In genomic region chr4:88422403-88422802, GRCh38 we compare ENCODE assay signal across 10 cellular contexts.
"Had no signal": no experiment of that assay in that cellular context is flagged by ENCODE, and none has a peak within 500 bp of the region (broad histone marks: within the 10 kb centered on the region; RNA-seq: fewer than 3 reads in every experiment).

No MANE protein-coding gene starts in this region.

- H3K4me1 Mint-ChIP-seq: GM23338 had no signal

- H2AFZ ChIP-seq: GM23338 had no signal

- H3K36me3 ChIP-seq: HAP-1 had no signal

- H3K4me1 ChIP-seq: HAP-1 had no signal

- H3K9me3 ChIP-seq: HAP-1 had no signal

- H3K4me3 Mint-ChIP-seq: GM23338, HFFc6 had no signal

- H3K27ac Mint-ChIP-seq: GM23338, HFFc6 had no signal

- ATAC-seq: GM23338, HCT116, HepG2 had no signal

- H3K27ac ChIP-seq: HL-60, KMS-11 had no signal

- DNase-seq: HFFc6, KBM-7 had no signal

- H3K4me3 ChIP-seq: GM23338, HAP-1 had no signal

- H3K4me2 ChIP-seq: GM23338, KMS-11 had no signal

- H3K9me3 Mint-ChIP-seq: GM23338, HFFc6 had no signal

- H3K9ac ChIP-seq: KMS-11 had no signal

- FAIRE-seq: H1, H54, HepG2 had no signal
